ENCODE assay signal across 2 cellular contexts in the genomic region with DNA sequence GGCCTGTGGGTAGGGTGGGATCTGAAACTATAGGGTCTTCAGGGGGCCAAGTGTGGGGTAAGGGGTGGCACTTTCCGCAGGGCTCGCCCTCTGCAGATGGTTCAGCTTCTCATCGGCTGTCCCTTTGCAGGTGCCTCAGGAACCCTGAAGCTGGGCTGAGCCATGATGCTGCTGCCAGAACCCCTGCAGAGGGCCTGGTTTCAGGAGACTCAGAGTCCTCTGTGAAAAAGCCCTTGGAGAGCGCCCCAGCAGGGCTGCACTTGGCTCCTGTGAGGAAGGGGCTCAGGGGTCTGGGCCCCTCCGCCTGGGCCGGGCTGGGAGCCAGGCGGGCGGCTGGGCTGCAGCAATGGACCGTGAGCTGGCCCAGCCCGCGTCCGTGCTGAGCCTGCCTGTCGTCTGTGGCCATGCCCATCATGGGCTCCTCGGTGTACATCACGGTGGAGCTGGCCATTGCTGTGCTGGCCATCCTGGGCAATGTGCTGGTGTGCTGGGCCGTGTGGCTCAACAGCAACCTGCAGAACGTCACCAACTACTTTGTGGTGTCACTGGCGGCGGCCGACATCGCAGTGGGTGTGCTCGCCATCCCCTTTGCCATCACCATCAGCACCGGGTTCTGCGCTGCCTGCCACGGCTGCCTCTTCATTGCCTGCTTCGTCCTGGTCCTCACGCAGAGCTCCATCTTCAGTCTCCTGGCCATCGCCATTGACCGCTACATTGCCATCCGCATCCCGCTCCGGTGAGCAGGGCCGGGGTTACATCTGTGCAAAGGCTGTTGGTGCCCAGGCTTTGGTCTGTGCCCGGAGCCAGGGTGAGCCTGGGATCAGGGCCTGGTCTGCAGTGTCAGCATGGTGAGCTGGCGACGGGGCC.
TF ChIP-seq lines count a peak whose summit lies in the region.

No MANE protein-coding gene starts in this region.

TF ChIP-seq in IMR-90, 13 proteins besides CTCF, POLR2A, EP300 and RAD21:
- TF ChIP-seq MXI1 (IDR thresholded peaks at IDR 0.05; ENCODE audit: borderline replicate concordance, low read depth, low read length) (no peak), BHLHE40 (IDR thresholded peaks at IDR 0.05; ENCODE audit: low read depth, low read length) (no peak), MAFK (IDR thresholded peaks at IDR 0.05; ENCODE audit: low read depth, low read length) (no peak), NFE2L2 (IDR thresholded peaks at IDR 0.05; ENCODE audit: low read depth, low read length) (no peak), RFX5 (IDR thresholded peaks at IDR 0.05; ENCODE audit: low read depth, low read length) (no peak; the same call in 1 of the 2 replicates), CHD1 (IDR thresholded peaks at IDR 0.05; ENCODE audit: low read depth, low read length) (no peak), RCOR1 (IDR thresholded peaks at IDR 0.05; ENCODE audit: insufficient replicate concordance, low read length) (no peak), CEBPB (IDR thresholded peaks at IDR 0.05; ENCODE audit: low read depth, low read length) (no peak), SMC3 (IDR thresholded peaks at IDR 0.05; ENCODE audit: low read depth, low read length) (no peak)
- TF ChIP-seq, protein P1, sequence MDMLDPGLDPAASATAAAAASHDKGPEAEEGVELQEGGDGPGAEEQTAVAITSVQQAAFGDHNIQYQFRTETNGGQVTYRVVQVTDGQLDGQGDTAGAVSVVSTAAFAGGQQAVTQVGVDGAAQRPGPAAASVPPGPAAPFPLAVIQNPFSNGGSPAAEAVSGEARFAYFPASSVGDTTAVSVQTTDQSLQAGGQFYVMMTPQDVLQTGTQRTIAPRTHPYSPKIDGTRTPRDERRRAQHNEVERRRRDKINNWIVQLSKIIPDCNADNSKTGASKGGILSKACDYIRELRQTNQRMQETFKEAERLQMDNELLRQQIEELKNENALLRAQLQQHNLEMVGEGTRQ (IDR thresholded peaks at IDR 0.05; ENCODE audit: low read depth, low read length), result no peak

TF ChIP-seq in GM12878, 131 proteins besides CTCF, POLR2A, EP300 and RAD21:
- TF ChIP-seq SMC3 (IDR thresholded peaks at IDR 0.05; ENCODE audit: borderline replicate concordance, low read length), result no peak
- TF ChIP-seq, protein P2, sequence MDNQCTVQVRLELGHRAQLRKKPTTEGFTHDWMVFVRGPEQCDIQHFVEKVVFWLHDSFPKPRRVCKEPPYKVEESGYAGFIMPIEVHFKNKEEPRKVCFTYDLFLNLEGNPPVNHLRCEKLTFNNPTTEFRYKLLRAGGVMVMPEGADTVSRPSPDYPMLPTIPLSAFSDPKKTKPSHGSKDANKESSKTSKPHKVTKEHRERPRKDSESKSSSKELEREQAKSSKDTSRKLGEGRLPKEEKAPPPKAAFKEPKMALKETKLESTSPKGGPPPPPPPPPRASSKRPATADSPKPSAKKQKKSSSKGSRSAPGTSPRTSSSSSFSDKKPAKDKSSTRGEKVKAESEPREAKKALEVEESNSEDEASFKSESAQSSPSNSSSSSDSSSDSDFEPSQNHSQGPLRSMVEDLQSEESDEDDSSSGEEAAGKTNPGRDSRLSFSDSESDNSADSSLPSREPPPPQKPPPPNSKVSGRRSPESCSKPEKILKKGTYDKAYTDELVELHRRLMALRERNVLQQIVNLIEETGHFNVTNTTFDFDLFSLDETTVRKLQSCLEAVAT (IDR thresholded peaks at IDR 0.05), result peak; percentile 50; the same call in 1 of the 2 replicates
